In the genomic region with DNA sequence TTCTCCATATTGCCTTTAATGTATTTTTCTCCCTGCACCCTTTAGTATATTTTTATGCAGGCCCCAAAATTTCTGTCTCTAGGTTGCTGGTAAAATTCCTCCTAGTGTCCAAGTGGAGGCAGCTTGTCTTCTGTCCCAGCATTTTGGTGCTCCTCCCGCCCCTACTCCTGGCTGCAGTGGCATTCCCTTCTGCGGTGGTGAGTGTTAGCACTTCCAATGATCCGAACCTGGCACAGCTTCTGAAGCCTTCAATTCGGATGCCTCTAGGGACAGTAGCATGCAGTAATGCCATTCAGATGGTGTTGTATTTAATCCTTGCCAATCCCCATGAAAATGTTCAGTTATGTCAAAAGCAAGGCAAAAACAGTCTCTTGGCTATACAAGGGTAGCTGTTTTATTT, we compare ENCODE assay signal across 16 cellular contexts. TPM values are rescaled to one million over a fixed set of nuclear protein-coding genes. Genes with fewer than 3 reads are reported as not detected.
DNase-seq lines count a peak whose midpoint lies in the region; ATAC-seq and TF ChIP-seq lines count a peak whose summit lies in the region.
"Had no signal": no experiment of that assay in that cellular context is flagged by ENCODE, and none has a peak within 500 bp of the region (broad histone marks: within the 10 kb centered on the region; RNA-seq: fewer than 3 reads in every experiment).

No MANE protein-coding gene starts in this region.

- peak; percentile 74 for DNase-seq in NCI-H446 treated with DMSO at 0.1 percent for 48 hours (lab: John Stamatoyannopoulos, UW)
- no peak for DNase-seq in coronary artery (ENCODE audit: low spot score)
- peak; percentile 56 for DNase-seq in medulla oblongata (ENCODE audit: extremely low spot score)
- peak in 1 of 2 donors; percentile 72 for DNase-seq in tibial artery
- DNase-seq in activated gamma-delta T cell (lab: John Stamatoyannopoulos, UW) = no peak
- no peak for DNase-seq in upper lobe of right lung
- DNase-seq in HEK293T (ENCODE audit: extremely low spot score) = no peak
- DNase-seq: activated CD4-positive, alpha-beta T cell treated with anti-CD3 and anti-CD28 coated beads for 4 hours; amniotic stem cell; CD8-positive, alpha-beta T cell; effector memory CD4-positive, alpha-beta T cell; NCI-H187; NCI-H526 treated with DMSO at 0.1 percent for 48 hours; stimulated activated CD4-positive, alpha-beta T cell treated with anti-CD3 and anti-CD28 coated beads, Interleukin-4, amount 100 ng/mL, for 1 hour; T-helper 2 cell had no signal

- TF ChIP-seq CTCF in coronary artery (IDR thresholded peaks at IDR 0.05) (no peak), tibial artery (IDR thresholded peaks at IDR 0.05) (no peak), upper lobe of right lung (IDR thresholded peaks at IDR 0.05) (no peak)

- intact Hi-C loops in tibial artery (cut with DNase I; ENCODE audit: low total_unique reads) (no loop called here), upper lobe of right lung (cut with DNase I) (no loop called here)

- CTCF ChIA-PET in HEK293T (lab: Yijun Ruan, JAX) = interaction anchor here (1.3 kb wide), 1 partner anchor 20 kb away, joined by 7 read pairs; no protein-coding TSS in a partner anchor

- H3K27me3 ChIP-seq in tibial artery (no peaks in the 10 kb centered on the region), upper lobe of right lung (no peaks in the 10 kb centered on the region)

- H3K36me3 ChIP-seq in tibial artery (peaks cover 0 to 5% (median 0%) of the 10 kb centered on the region in 3 donors), upper lobe of right lung (peaks cover 19% of the 10 kb centered on the region)

- no peaks in the 10 kb centered on the region for H3K9me3 ChIP-seq in tibial artery
- no peaks in the 10 kb centered on the region for H3K9me3 ChIP-seq in upper lobe of right lung

- POLR2A ChIA-PET in HEK293T (lab: Yijun Ruan, JAX) = interaction anchor here (1.6 to 2.2 kb wide), 2 partner anchors 20 to 197 kb away, joined by 5 to 7 read pairs; partner anchors contain the start of gene DEPDC5

- H3K4me3 ChIP-seq in coronary artery (peak overlapping the region; percentile 8), tibial artery (peak overlapping the region in 1 of 2 donors; percentile 5), upper lobe of right lung (no peak overlapping the region)

- no peak for ATAC-seq in upper lobe of right lung
- ATAC-seq: CD8-positive, alpha-beta T cell had no signal

- H3K4me1 ChIP-seq in tibial artery = peaks cover 0 to 93% (median 68%) of the 10 kb centered on the region in 4 donors
- H3K4me1 ChIP-seq in upper lobe of right lung = peaks cover 69% of the 10 kb centered on the region

- H3K27ac ChIP-seq in coronary artery = peak overlapping the region; percentile 74 to 91
- peak overlapping the region; percentile 81 to 99 for H3K27ac ChIP-seq in tibial artery
- H3K27ac ChIP-seq in upper lobe of right lung = no peak overlapping the region
- H3K27ac ChIP-seq: KMS-11 had no signal

TF ChIP-seq in HEK293T, 16 proteins besides CTCF, POLR2A, EP300 and RAD21:
- TF ChIP-seq CTBP1 (IDR thresholded peaks at IDR 0.05; ENCODE audit: borderline replicate concordance) = no peak
- no peak for TF ChIP-seq SP1 (IDR thresholded peaks at IDR 0.05)
- TF ChIP-seq PKNOX1 (IDR thresholded peaks at IDR 0.05) = no peak
- no peak for TF ChIP-seq SUZ12 (IDR thresholded peaks at IDR 0.05)
- no peak for TF ChIP-seq FOXM1 (IDR thresholded peaks at IDR 0.05; ENCODE audit: borderline replicate concordance)
- TF ChIP-seq TARDBP (IDR thresholded peaks at IDR 0.05) = no peak
- TF ChIP-seq LEF1 (IDR thresholded peaks at IDR 0.05; ENCODE audit: borderline replicate concordance) = no peak
- TF ChIP-seq HDGF (IDR thresholded peaks at IDR 0.05; ENCODE audit: borderline replicate concordance) = no peak
- no peak for TF ChIP-seq ZNF384 (IDR thresholded peaks at IDR 0.05)
- TF ChIP-seq FOXK2 (IDR thresholded peaks at IDR 0.05) = no peak
- no peak for TF ChIP-seq NFRKB (IDR thresholded peaks at IDR 0.05)
- TF ChIP-seq L3MBTL2 (conservative IDR thresholded peaks at IDR 0.05) = no peak

RNA-seq across cellular contexts. Expression of gene YWHAH, which starts 5.9 kb away (rescaled TPM):
- total RNA-seq in upper lobe of right lung = 154 TPM

Comparison
In these comparisons a context has a peak if more than half of its experiments do, and no peak if none do; other contexts are left out.
1. DNase-seq: peak in NCI-H446 treated with DMSO at 0.1 percent for 48 hours (single experiment) and medulla oblongata (single experiment); none in coronary artery (single experiment), activated gamma-delta T cell (single experiment), upper lobe of right lung (single experiment) and HEK293T (single experiment).